16 cellular contexts compared by ENCODE assay signal in the genomic region with DNA sequence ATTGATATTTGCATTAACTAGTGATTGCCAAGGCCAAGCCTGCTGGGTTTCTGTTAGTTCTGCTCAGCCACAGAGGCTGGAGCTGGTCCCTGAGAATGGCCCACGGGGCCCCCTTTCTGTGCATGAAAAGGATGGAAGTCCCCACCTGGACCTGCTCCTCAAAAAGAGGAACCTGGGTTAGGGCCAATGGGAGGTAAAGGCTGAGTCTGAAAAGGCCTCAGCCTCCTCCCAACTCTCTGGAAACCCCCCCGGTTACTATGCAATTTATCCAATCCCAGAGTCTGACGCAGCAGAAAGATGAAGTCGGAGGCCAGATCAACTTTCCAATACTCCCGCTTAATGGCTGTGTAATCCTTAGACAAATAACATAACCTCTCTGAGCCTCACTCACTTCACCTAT. TPM values are rescaled to one million over a fixed set of nuclear protein-coding genes. Genes with fewer than 3 reads are reported as not detected.
DNase-seq lines count a peak whose midpoint lies in the region; ATAC-seq, FAIRE-seq and TF ChIP-seq lines count a peak whose summit lies in the region.
"Had no signal": no experiment of that assay in that cellular context is flagged by ENCODE, and none has a peak within 500 bp of the region (broad histone marks: within the 10 kb centered on the region; RNA-seq: fewer than 3 reads in every experiment).

No MANE protein-coding gene starts in this region.

- H3K27me3 Mint-ChIP-seq in progenitor cell of endocrine pancreas: peaks cover 5% of the 10 kb centered on the region

- no peaks in the 10 kb centered on the region for H3K79me1 ChIP-seq in mesenchymal stem cell (replicated peaks; ENCODE audit: low read length, poor library complexity, severe bottlenecking)

- no peak for TF ChIP-seq RAD21 in K562 (CRISPR knock-in tag; conservative IDR thresholded peaks at IDR 0.05 in 1 of 2, IDR thresholded peaks at IDR 0.05 in 1 of 2)

- no peak overlapping the region for H3K4me3 Mint-ChIP-seq in progenitor cell of endocrine pancreas (ENCODE audit: low read depth)

- H2BK12ac ChIP-seq in mesenchymal stem cell (ENCODE audit: low read length in 2 of 2): no peak overlapping the region

- H3K18ac ChIP-seq in mesenchymal stem cell (ENCODE audit: low read depth in 1 of 2, low read length in 2 of 2): no peak overlapping the region

- H4K20me1 ChIP-seq in K562 (replicated peaks; ENCODE audit: control insufficient read depth, insufficient read depth, low read length): no peaks in the 10 kb centered on the region

- no peak overlapping the region for H3K27ac ChIP-seq in K562 (ENCODE audit: extremely low read depth, low read depth, low read length)
- H3K27ac ChIP-seq in mesenchymal stem cell (ENCODE audit: low read length, poor library complexity, severe bottlenecking): no peak overlapping the region
- no peak overlapping the region for H3K27ac ChIP-seq in foreskin keratinocyte
- H3K27ac ChIP-seq: GM23248, HL-60, PC-9 had no signal

- no peak overlapping the region for H2BK15ac ChIP-seq in mesenchymal stem cell (ENCODE audit: low read depth, poor library complexity, severe bottlenecking)

- ATAC-seq in HG02588 (IDR thresholded peaks at IDR 0.05; ENCODE audit: unreplicated experiment) (peak; percentile 50), K562 (no peak), HG02571 (IDR thresholded peaks at IDR 0.05; ENCODE audit: unreplicated experiment) (no peak), foreskin keratinocyte (no peak)

- DNase-seq in GM13976 (ENCODE audit: low spot score) (peak; percentile 70), K562 (ENCODE audit: extremely low read depth in 1 of 4, low spot score in 3 of 4) (no peak), progenitor cell of endocrine pancreas (ENCODE audit: low spot score, unreplicated experiment) (no peak), HT-29 (ENCODE audit: low spot score) (no peak), mesenchymal stem cell (no peak), foreskin keratinocyte (no peak)
- DNase-seq: DMS 273 treated with DMSO at 0.1 percent for 48 hours, GM23248, KBM-7, NCI-H1048, NCI-H146, PC-9, T-helper 9 cell had no signal

- H3K9me3 ChIP-seq in K562 (replicated peaks; ENCODE audit: control insufficient read depth, insufficient read depth, low read depth, low read length) (no peaks in the 10 kb centered on the region), mesenchymal stem cell (ENCODE audit: control insufficient read depth, low read length) (no peaks in the 10 kb centered on the region)

- no peaks in the 10 kb centered on the region for H3K9me3 Mint-ChIP-seq in progenitor cell of endocrine pancreas (ENCODE audit: low read depth)

- 12% methylated on average over 5 of the region's 5 CpGs for WGBS in K562 (ENCODE audit: insufficient coverage, low coverage, missing lambda C conversion rate)
- WGBS in mesenchymal stem cell: 84% methylated on average over 5 of the region's 5 CpGs

- H3K9ac ChIP-seq in K562 (ENCODE audit: insufficient read depth in 1 of 2, low read depth in 2 of 2, low read length in 2 of 2) (no peak overlapping the region), mesenchymal stem cell (ENCODE audit: low read length) (no peak overlapping the region)
- H3K9ac ChIP-seq: GM23248 had no signal

- FAIRE-seq in K562 (lab: Jason Lieb, UNC): no peak

- H3K27me3 ChIP-seq in K562 (ENCODE audit: control insufficient read depth in 2 of 2, insufficient read depth in 2 of 2, low read length in 2 of 2): no peaks in the 10 kb centered on the region; a peak in 1 of 5 replicates
- H3K27me3 ChIP-seq in mesenchymal stem cell (ENCODE audit: control insufficient read depth in 1 of 2, insufficient read depth in 1 of 2, low read length in 2 of 2): no peaks in the 10 kb centered on the region
- H3K27me3 ChIP-seq in foreskin keratinocyte: no peaks in the 10 kb centered on the region

- TF ChIP-seq POLR2A in K562 (conservative IDR thresholded peaks at IDR 0.05): no peak

- in situ Hi-C loops in GM13976 (cut with MboI; ENCODE audit: low sequenced_read_pairs, unreplicated experiment): no loop called here
- in situ Hi-C loops in K562 (cut with MboI): no loop called here

- no peak overlapping the region for H2AK5ac ChIP-seq in mesenchymal stem cell (ENCODE audit: low read length, severe bottlenecking)

- H3K4me1 ChIP-seq in K562 (replicated peaks in 1 of 2; ENCODE audit: control insufficient read depth in 2 of 2, insufficient read depth in 2 of 2, low read length in 2 of 2) (peaks cover 21 to 30% of the 10 kb centered on the region in 2 experiments; a peak in 4 of 5 replicates), mesenchymal stem cell (ENCODE audit: control insufficient read depth, insufficient read depth, low read depth, low read length) (peaks cover 24% of the 10 kb centered on the region), foreskin keratinocyte (peaks cover 5% of the 10 kb centered on the region)

- peak overlapping the region; percentile 75 for H3K27ac Mint-ChIP-seq in progenitor cell of endocrine pancreas

- no peaks in the 10 kb centered on the region for H3K79me2 ChIP-seq in K562 (ENCODE audit: control insufficient read depth, insufficient read depth, low read length)

- H3K36me3 ChIP-seq in K562 (ENCODE audit: control insufficient read depth, insufficient read depth, low read length) (no peaks in the 10 kb centered on the region), mesenchymal stem cell (ENCODE audit: control insufficient read depth in 1 of 2, insufficient read depth in 2 of 2, low read depth in 1 of 2, low read length in 2 of 2) (no peaks in the 10 kb centered on the region)

- no peak for TF ChIP-seq CTCF in GM13976 (IDR thresholded peaks at IDR 0.05; ENCODE audit: borderline replicate concordance, control extremely low read depth, extremely low read depth, insufficient read depth, missing control alignments)
- TF ChIP-seq CTCF in K562 (IDR thresholded peaks at IDR 0.05 in 2 of 3, conservative IDR thresholded peaks at IDR 0.05 in 1 of 3; ENCODE audit: insufficient read depth in 2 of 3, low read depth in 1 of 3, low read length in 3 of 3): no peak
- TF ChIP-seq CTCF in progenitor cell of endocrine pancreas (IDR thresholded peaks at IDR 0.05; ENCODE audit: unreplicated experiment): no peak
- TF ChIP-seq CTCF in foreskin keratinocyte (conservative IDR thresholded peaks at IDR 0.05): no peak

- no TSS peak for BruUV-seq in K562 (replicated peaks; lab: Mats Ljungman, UMichigan)

- peaks cover 41% of the 10 kb centered on the region for H3K4me1 Mint-ChIP-seq in progenitor cell of endocrine pancreas (ENCODE audit: low read depth)

- no peak overlapping the region for H3K4ac ChIP-seq in mesenchymal stem cell (ENCODE audit: low read depth in 1 of 2, low read length in 2 of 2)

- H2BK120ac ChIP-seq in mesenchymal stem cell (ENCODE audit: low read depth, low read length): no peak overlapping the region

- TF ChIP-seq EP300 in K562 (IDR thresholded peaks at IDR 0.05; ENCODE audit: low read length): no peak

- no peaks in the 10 kb centered on the region for H3K9me1 ChIP-seq in K562 (ENCODE audit: control insufficient read depth, insufficient read depth, low read length)

- H2BK5ac ChIP-seq in mesenchymal stem cell (ENCODE audit: low read depth, low read length, poor library complexity, severe bottlenecking): no peak overlapping the region

- H3K4me2 ChIP-seq in K562 (ENCODE audit: insufficient read depth, low read length) (no peak overlapping the region), mesenchymal stem cell (ENCODE audit: low read length, poor library complexity, severe bottlenecking) (no peak overlapping the region)
- H3K4me2 ChIP-seq: PC-9 had no signal

- intact Hi-C loops in K562 (cut with micrococcal nuclease): no loop called here

- POLR2A ChIA-PET in K562 (lab: Yijun Ruan, JAX): no interaction called here

- H3K4me3 ChIP-seq in K562 (no peak overlapping the region), mesenchymal stem cell (ENCODE audit: insufficient read depth in 1 of 2, low read depth in 1 of 2, low read length in 2 of 2) (no peak overlapping the region)
- H3K4me3 ChIP-seq: GM23248, PC-9 had no signal

- peak overlapping the region; percentile 28; the same call in 1 of the 2 replicates for H2AFZ ChIP-seq in K562 (ENCODE audit: low read depth, low read length)
- no peak overlapping the region for H2AFZ ChIP-seq in mesenchymal stem cell (ENCODE audit: low read depth, low read length)
- H2AFZ ChIP-seq: GM23248, PC-9 had no signal

- no peak overlapping the region for H3K23ac ChIP-seq in mesenchymal stem cell (ENCODE audit: low read length in 2 of 2)

- H3K14ac ChIP-seq in mesenchymal stem cell (ENCODE audit: low read length in 2 of 2): no peak overlapping the region

- no peak overlapping the region for H4K8ac ChIP-seq in mesenchymal stem cell (ENCODE audit: low read length)

- CTCF ChIA-PET in K562 (lab: Yijun Ruan, JAX; ENCODE audit: low intra/inter-chr PET ratio): no interaction called here

- no peaks in the 10 kb centered on the region for H3K36me3 Mint-ChIP-seq in progenitor cell of endocrine pancreas (ENCODE audit: insufficient read depth)

- no peak overlapping the region for H4K91ac ChIP-seq in mesenchymal stem cell (ENCODE audit: low read length)

RNA-seq across cellular contexts. Expression of a gene that starts 6.8 kb away (rescaled TPM):
- total RNA-seq in K562 (2011; cell fraction: chromatin; rRNA removed; ENCODE audit: low replicate concordance): 19.2 and 27.7 TPM in 2 replicates
- 19.9 and 20.2 TPM in 2 replicates for total RNA-seq in K562 (2011; cell fraction: nucleolus; rRNA removed)
- 24.8 and 32.7 TPM in 2 replicates for total RNA-seq in K562 (2011; cell fraction: nucleoplasm; rRNA removed)
- total RNA-seq in K562 (2014; rRNA removed): 4.1 and 7.1 TPM in 2 replicates
- total RNA-seq in K562 (2014; rRNA removed; fragmentation: Illumina TruSeq; extraction: Trizol): 3.7 and 5.2 TPM in 2 replicates
- 2.4 and 5.5 TPM in 2 replicates for total RNA-seq in K562 (2015; rRNA removed; fragmentation: Illumina TruSeq; extraction: Trizol)
- 24.9 and 27.6 TPM in 2 replicates for total RNA-seq in K562 (2021)
- polyA plus RNA-seq in K562 (2011; rRNA removed): 1.3 and 3.0 TPM in 2 replicates
- 2.3 and 2.9 TPM in 2 replicates for polyA plus RNA-seq in K562 (2011; cell fraction: cytosol; rRNA removed)
- 4.5 and 7.2 TPM in 2 replicates for polyA plus RNA-seq in K562 (2011; cell fraction: nucleus; rRNA removed)
- polyA plus RNA-seq in K562 (2012): 17.1 and 21.9 TPM in 2 replicates
- 16.2 and 20.5 TPM in 2 replicates for polyA plus RNA-seq in K562 (2014; fragmentation: Illumina TruSeq; extraction: Trizol)
- 1 to 10 TPM; 1.2 to 1.4 TPM for polyA plus RNA-seq in K562 (2014; fragmentation: Nextera tagmentation; extraction: Ambion mirVana)
- polyA plus RNA-seq in K562 (2014; rRNA removed): 4.9 and 5.3 TPM in 2 replicates
- polyA minus RNA-seq in K562 (2011; rRNA and poly(A)+ RNA removed): 4.1 and 4.8 TPM in 2 replicates
- polyA minus RNA-seq in K562 (2011; cell fraction: cytosol; rRNA and poly(A)+ RNA removed): 15.2 and 25.1 TPM in 2 replicates
- 3.4 and 5.2 TPM in 2 replicates for polyA minus RNA-seq in K562 (2011; cell fraction: nucleus; rRNA and poly(A)+ RNA removed)
- 9.5 and 9.6 TPM in 2 replicates for total RNA-seq in progenitor cell of endocrine pancreas
- 50.1 and 64.2 TPM in 2 replicates for total RNA-seq in HT-29 (2014; rRNA removed; shearing (Covaris generic))
- polyA plus RNA-seq in mesenchymal stem cell (2013, experiment 1 of 2): 223 TPM
- polyA plus RNA-seq in mesenchymal stem cell (2013, experiment 2 of 2): 217 TPM
- total RNA-seq in foreskin keratinocyte: 0.35 and 0.88 TPM in 2 replicates
- polyA plus RNA-seq in foreskin keratinocyte: 0.61 and 1.1 TPM in 2 replicates
